ENCODE assay signal across 8 cellular contexts in the genomic region with DNA sequence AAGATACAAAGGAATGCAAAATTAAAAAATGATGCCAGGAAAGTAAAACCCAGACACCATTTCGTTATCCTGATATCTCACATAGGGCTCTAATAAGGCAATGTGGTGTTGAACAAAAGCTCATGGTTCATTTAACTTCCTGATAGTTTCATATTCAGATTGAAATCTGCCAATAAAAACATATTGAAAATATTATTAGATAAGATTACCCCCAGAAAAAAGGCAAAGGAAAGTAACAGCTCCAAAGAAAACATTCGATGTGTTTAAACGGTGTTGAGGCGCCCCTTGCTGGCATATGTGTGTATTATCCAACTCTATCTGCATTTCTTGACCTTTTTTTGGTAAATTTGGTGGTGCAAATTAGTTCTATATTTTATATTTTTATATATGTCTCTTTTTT.
A peak's percentile ranks its signal among the peaks of the same experiment; 100 is the strongest.
DNase-seq lines count a peak whose midpoint lies in the region; ATAC-seq and TF ChIP-seq lines count a peak whose summit lies in the region.

No MANE protein-coding gene starts in this region.

- no peaks in the 10 kb centered on the region for H3K9me3 Mint-ChIP-seq in progenitor cell of endocrine pancreas (ENCODE audit: low read depth)

- H3K4me3 ChIP-seq in foreskin fibroblast (ENCODE audit: low read depth in 1 of 2, low read length in 2 of 2), result no peak overlapping the region

- no peaks in the 10 kb centered on the region for H3K27me3 Mint-ChIP-seq in progenitor cell of endocrine pancreas

- ATAC-seq in GM21717 (IDR thresholded peaks at IDR 0.05; ENCODE audit: unreplicated experiment), result no peak

- H3K36me3 Mint-ChIP-seq in progenitor cell of endocrine pancreas (ENCODE audit: insufficient read depth), result peaks cover 15% of the 10 kb centered on the region

- peaks cover 7% of the 10 kb centered on the region for H3K4me1 Mint-ChIP-seq in progenitor cell of endocrine pancreas (ENCODE audit: low read depth)

- H3K27ac Mint-ChIP-seq in progenitor cell of endocrine pancreas, result no peak overlapping the region

- DNase-seq in SIG-M5 treated with dmso at 0.1 percent for 504 hours (lab: John Stamatoyannopoulos, UW; ENCODE audit: unreplicated experiment) (peak; percentile 49), SIG-M5 (lab: John Stamatoyannopoulos, UW) (no peak), NCI-H2196 (lab: John Stamatoyannopoulos, UW; ENCODE audit: unreplicated experiment) (peak; percentile 5), activated T-cell treated with anti-CD3 and anti-CD28 coated beads for 48 hours (ENCODE audit: low read depth) (peak; percentile 4), foreskin fibroblast (peak; percentile 33 to 76), progenitor cell of endocrine pancreas (ENCODE audit: low spot score, unreplicated experiment) (no peak), OCI-M2 (lab: John Stamatoyannopoulos, UW; ENCODE audit: unreplicated experiment) (no peak)

- no peak overlapping the region for H3K4me3 Mint-ChIP-seq in progenitor cell of endocrine pancreas (ENCODE audit: low read depth)

- TF ChIP-seq CTCF in foreskin fibroblast (IDR thresholded peaks at IDR 0.05; ENCODE audit: low read depth, low read length) (peak; percentile 45), progenitor cell of endocrine pancreas (IDR thresholded peaks at IDR 0.05; ENCODE audit: unreplicated experiment) (peak; percentile 87)

Comparison
In these comparisons a context has a peak if more than half of its experiments do, and no peak if none do; other contexts are left out.
1. DNase-seq: peak in SIG-M5 treated with dmso at 0.1 percent for 504 hours (single experiment), NCI-H2196 (single experiment), activated T-cell treated with anti-CD3 and anti-CD28 coated beads for 48 hours (single experiment) and foreskin fibroblast (2 of 2); none in SIG-M5 (single experiment), progenitor cell of endocrine pancreas (single experiment) and OCI-M2 (single experiment).